Comparison of ENCODE assay signal across 23 cellular contexts in the genomic region with DNA sequence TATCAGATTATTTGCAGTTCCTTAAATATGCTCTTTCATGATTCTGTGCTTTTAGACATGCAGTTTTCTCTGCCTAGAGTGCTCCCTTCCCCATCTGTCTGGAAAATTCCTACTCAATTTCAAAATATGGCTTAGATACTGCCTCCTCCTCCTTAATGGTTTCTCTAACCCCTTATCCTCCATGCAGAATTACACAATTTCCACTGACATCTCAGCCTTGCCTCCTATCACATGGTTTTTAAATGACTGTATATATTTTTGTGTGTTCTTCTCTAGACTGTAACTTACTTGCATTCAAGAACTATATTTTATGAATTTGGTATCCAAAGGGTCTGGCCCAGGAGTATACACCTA.
DNase-seq lines count a peak whose midpoint lies in the region; ATAC-seq lines count a peak whose summit lies in the region.
"Had no signal": no experiment of that assay in that cellular context is flagged by ENCODE, and none has a peak within 500 bp of the region (broad histone marks: within the 10 kb centered on the region; RNA-seq: fewer than 3 reads in every experiment).

No MANE protein-coding gene starts in this region.

- intact Hi-C loops in sciatic nerve (cut with DNase I): no loop called here

- H3K4me3 Mint-ChIP-seq in stimulated activated naive B cell treated with anti-CD40 and anti-IgM and Interleukin-4, amounts not matched to agents 10 μg/mL and 1 μg/mL and 100 μg/mL, for 72 hours: no peak overlapping the region
- H3K4me3 Mint-ChIP-seq: activated CD8-positive, alpha-beta T cell treated with anti-CD3 and anti-CD28 coated beads, Interleukin-2, amount 10 ng/mL, durations not matched to agents 7 days and 5 days; activated naive CD4-positive, alpha-beta T cell treated with anti-CD3 and anti-CD28 coated beads for 36 hours; CD8-positive, alpha-beta T cell; endodermal cell; memory B cell had no signal

- H3K27me3 Mint-ChIP-seq in stimulated activated naive B cell treated with anti-CD40 and anti-IgM and Interleukin-4, amounts not matched to agents 10 μg/mL and 1 μg/mL and 100 μg/mL, for 72 hours: no peaks in the 10 kb centered on the region
- H3K27me3 Mint-ChIP-seq: memory B cell had no signal

- H3K9me3 Mint-ChIP-seq in stimulated activated naive B cell treated with anti-CD40 and anti-IgM and Interleukin-4, amounts not matched to agents 10 μg/mL and 1 μg/mL and 100 μg/mL, for 72 hours: peaks cover 0 to 1% of the 10 kb centered on the region in 2 donors
- H3K9me3 Mint-ChIP-seq: activated naive CD4-positive, alpha-beta T cell treated with anti-CD3 and anti-CD28 coated beads for 36 hours; CD8-positive, alpha-beta T cell; memory B cell had no signal

- peaks cover 11 to 20% of the 10 kb centered on the region in 2 donors for H3K4me1 Mint-ChIP-seq in stimulated activated naive B cell treated with anti-CD40 and anti-IgM and Interleukin-4, amounts not matched to agents 10 μg/mL and 1 μg/mL and 100 μg/mL, for 72 hours

- ATAC-seq in sciatic nerve (peak; percentile 59), GM21737 (IDR thresholded peaks at IDR 0.05; ENCODE audit: unreplicated experiment) (no peak)
- ATAC-seq in stimulated activated naive B cell treated with anti-CD40 and anti-IgM and Interleukin-4, amounts not matched to agents 10 μg/mL and 1 μg/mL and 100 μg/mL, for 72 hours (replicated peaks): no peak
- ATAC-seq: activated CD8-positive, alpha-beta T cell treated with anti-CD3 and anti-CD28 coated beads, Interleukin-2, amount 10 ng/mL, durations not matched to agents 7 days and 5 days; CD8-positive, alpha-beta T cell; SK-N-SH treated with all-trans-retinoic acid at 6 μM for 48 hours had no signal

- H3K27ac Mint-ChIP-seq in stimulated activated naive B cell treated with anti-CD40 and anti-IgM and Interleukin-4, amounts not matched to agents 10 μg/mL and 1 μg/mL and 100 μg/mL, for 72 hours: no peak overlapping the region
- H3K27ac Mint-ChIP-seq: activated CD8-positive, alpha-beta T cell treated with anti-CD3 and anti-CD28 coated beads, Interleukin-2, amount 10 ng/mL, durations not matched to agents 7 days and 5 days; activated naive CD4-positive, alpha-beta T cell treated with anti-CD3 and anti-CD28 coated beads for 36 hours; CD8-positive, alpha-beta T cell; endodermal cell; memory B cell had no signal

- in situ Hi-C loops in ACHN (cut with HindIII; ENCODE audit: low pct_ligation_motif_present, low pct_unique_long_range_greater_than_20kb, low sequenced_read_pairs): no loop called here

- peak; percentile 20 for DNase-seq in GM03348 (ENCODE audit: low spot score)
- peak; percentile 13 for DNase-seq in OCI-M1 (lab: John Stamatoyannopoulos, UW)
- DNase-seq in fibroblast of gingiva (ENCODE audit: low read depth): peak; percentile 38
- DNase-seq in sciatic nerve (ENCODE audit: low spot score): no peak
- no peak for DNase-seq in stimulated activated naive B cell treated with anti-CD40 and anti-IgM and Interleukin-4, amounts not matched to agents 10 μg/mL and 1 μg/mL and 100 μg/mL, for 72 hours
- no peak for DNase-seq in ACHN
- DNase-seq: activated CD4-positive, CD25-positive, alpha-beta regulatory T cell; activated CD8-positive, alpha-beta T cell treated with anti-CD3 and anti-CD28 coated beads, Interleukin-2, amount 10 ng/mL, durations not matched to agents 7 days and 5 days; activated naive CD4-positive, alpha-beta T cell treated with anti-CD3 and anti-CD28 coated beads for 36 hours; activated T-cell treated with anti-CD3 and anti-CD28 coated beads, Interleukin-2, amount 50 U/mL, for 1 hour; CD8-positive, alpha-beta T cell; colonic mucosa; DMS153; endodermal cell; islet precursor cell; KBM-7; NCI-H1092 treated with DMSO at 0.1 percent for 48 hours; NCI-H2029 treated with DMSO at 0.1 percent for 48 hours; stimulated activated CD8-positive, alpha-beta memory T cell treated with anti-CD3 and anti-CD28 coated beads, Interleukin-4, amount 100 ng/mL, for 48 hours; T-helper 9 cell had no signal

- H3K36me3 Mint-ChIP-seq in stimulated activated naive B cell treated with anti-CD40 and anti-IgM and Interleukin-4, amounts not matched to agents 10 μg/mL and 1 μg/mL and 100 μg/mL, for 72 hours: peaks cover 0 to 12% of the 10 kb centered on the region in 2 donors
- H3K36me3 Mint-ChIP-seq: CD8-positive, alpha-beta T cell had no signal

Comparison
In these comparisons a context has a peak if more than half of its experiments do, and no peak if none do; other contexts are left out.
1. DNase-seq: peak in GM03348 (single experiment), OCI-M1 (single experiment) and fibroblast of gingiva (single experiment); none in sciatic nerve (single experiment), stimulated activated naive B cell treated with anti-CD40 and anti-IgM and Interleukin-4, amounts not matched to agents 10 μg/mL and 1 μg/mL and 100 μg/mL, for 72 hours (single experiment) and ACHN (single experiment).